8 cellular contexts compared by ENCODE assay signal in genomic region chr13:51397262-51397933, GRCh38. TPM values are rescaled to one million over a fixed set of nuclear protein-coding genes. Genes with fewer than 3 reads are reported as not detected.
DNase-seq lines count a peak whose midpoint lies in the region; ATAC-seq and TF ChIP-seq lines count a peak whose summit lies in the region.

No MANE protein-coding gene starts in this region.

- CTCF ChIA-PET in activated CD8-positive, alpha-beta T cell treated with anti-CD3 and anti-CD28 coated beads for 36 hours (lab: Charles Lee), result interaction anchor here (1.0 kb wide), 2 partner anchors 26 to 38 kb away, joined by 3 read pairs; no protein-coding TSS in a partner anchor

- peaks cover 47% of the 10 kb centered on the region for H3K4me1 Mint-ChIP-seq in activated CD8-positive, alpha-beta T cell treated with anti-CD3 and anti-CD28 coated beads for 36 hours (ENCODE audit: low read depth)

- H3K9me3 ChIP-seq in adrenal gland (replicated peaks in 1 of 3) (peaks cover 0 to under 1% (median 0%) of the 10 kb centered on the region in 3 donors), right atrium auricular region (no peaks in the 10 kb centered on the region)

- no peaks in the 10 kb centered on the region for H3K9me3 Mint-ChIP-seq in activated CD8-positive, alpha-beta T cell treated with anti-CD3 and anti-CD28 coated beads for 36 hours

- ATAC-seq in sciatic nerve (peak; percentile 91), GM21786 (IDR thresholded peaks at IDR 0.05; ENCODE audit: unreplicated experiment) (no peak), HG02840 (IDR thresholded peaks at IDR 0.05; ENCODE audit: low FRiP score, unreplicated experiment) (no peak)
- no peak for ATAC-seq in activated CD8-positive, alpha-beta T cell treated with anti-CD3 and anti-CD28 coated beads for 36 hours

- peaks cover 0 to 17% of the 10 kb centered on the region in 2 donors for H3K4me1 ChIP-seq in adrenal gland (replicated peaks in 1 of 2)
- peaks cover 0 to 12% of the 10 kb centered on the region in 2 donors for H3K4me1 ChIP-seq in right atrium auricular region

- no peaks in the 10 kb centered on the region for H3K27me3 Mint-ChIP-seq in activated CD8-positive, alpha-beta T cell treated with anti-CD3 and anti-CD28 coated beads for 36 hours

- in situ Hi-C loops in G401 (cut with HindIII; ENCODE audit: low sequenced_read_pairs), result no loop called here

- H3K27ac ChIP-seq in adrenal gland (peak overlapping the region in 3 of 5 donors; percentile 20 to 30 (median 21)), right atrium auricular region (peak overlapping the region; percentile 2 to 20)

- no peaks in the 10 kb centered on the region for H3K27me3 ChIP-seq in adrenal gland
- H3K27me3 ChIP-seq in right atrium auricular region, result no peaks in the 10 kb centered on the region

- no peak overlapping the region for H3K4me3 Mint-ChIP-seq in activated CD8-positive, alpha-beta T cell treated with anti-CD3 and anti-CD28 coated beads for 36 hours

- TF ChIP-seq CTCF in adrenal gland (IDR thresholded peaks at IDR 0.05) (no peak), right atrium auricular region (IDR thresholded peaks at IDR 0.05) (no peak)
- no peak for TF ChIP-seq CTCF in activated CD8-positive, alpha-beta T cell treated with anti-CD3 and anti-CD28 coated beads for 36 hours (IDR thresholded peaks at IDR 0.05)

- WGBS in adrenal gland, 4 donors, result 69 to 85% (median 74%) methylated on average over 6 of the region's 6 CpGs

- peak; percentile 51 for DNase-seq in G401 (ENCODE audit: low spot score)
- DNase-seq in adrenal gland, result peak in 6 of 7 donors; percentile 17 to 64 (median 40)
- DNase-seq in right atrium auricular region (ENCODE audit: low spot score), result peak; percentile 62
- DNase-seq in sciatic nerve (ENCODE audit: low spot score), result no peak
- no peak for DNase-seq in activated T-cell treated with anti-CD3 and anti-CD28 coated beads, Interleukin-2, amount 50 U/mL, for 1 hour
- DNase-seq in activated CD8-positive, alpha-beta T cell treated with anti-CD3 and anti-CD28 coated beads for 36 hours, result no peak

- H3K4me3 ChIP-seq in adrenal gland (no peak overlapping the region), right atrium auricular region (no peak overlapping the region)

- POLR2A ChIA-PET in activated CD8-positive, alpha-beta T cell treated with anti-CD3 and anti-CD28 coated beads for 36 hours (lab: Charles Lee), result no interaction called here

- no peak for TF ChIP-seq POLR2A in adrenal gland (IDR thresholded peaks at IDR 0.05)

- peaks cover 37% of the 10 kb centered on the region for H3K36me3 Mint-ChIP-seq in activated CD8-positive, alpha-beta T cell treated with anti-CD3 and anti-CD28 coated beads for 36 hours (ENCODE audit: low read depth)

- intact Hi-C loops in adrenal gland (cut with DNase I) (no loop called here), sciatic nerve (cut with DNase I) (no loop called here)
- intact Hi-C loops in activated CD8-positive, alpha-beta T cell treated with anti-CD3 and anti-CD28 coated beads for 36 hours (cut with micrococcal nuclease), result no loop called here

- no peaks in the 10 kb centered on the region for H3K36me3 ChIP-seq in adrenal gland (replicated peaks in 1 of 2)
- no peaks in the 10 kb centered on the region for H3K36me3 ChIP-seq in right atrium auricular region

- no peak overlapping the region for H3K27ac Mint-ChIP-seq in activated CD8-positive, alpha-beta T cell treated with anti-CD3 and anti-CD28 coated beads for 36 hours

RNA-seq across cellular contexts. Expression of gene INTS6, which starts 55.4 kb away (rescaled TPM):
- total RNA-seq in G401 (2014; rRNA removed; shearing (Covaris generic)), result 27.4 and 32.3 TPM in 2 replicates
- total RNA-seq in adrenal gland (10 to 100 TPM; 24.2 to 45.0 (median 37.2) TPM), right atrium auricular region (10 to 100 TPM; 18.7 to 27.6 TPM), sciatic nerve (49.8 TPM)
- polyA plus RNA-seq in adrenal gland, result 10 to 100 TPM; 13.1 to 44.3 (median 21.7) TPM
- 10 to 100 TPM; 52.4 to 54.5 TPM for total RNA-seq in activated CD8-positive, alpha-beta T cell treated with anti-CD3 and anti-CD28 coated beads for 36 hours

RNA-seq across cellular contexts. Expression of gene SERPINE3, which starts 57.9 kb away (rescaled TPM):
- not detected in 2 replicates for total RNA-seq in G401 (2014; rRNA removed; shearing (Covaris generic))
- total RNA-seq in adrenal gland (not detected), right atrium auricular region (not detected), sciatic nerve (0.31 TPM)
- polyA plus RNA-seq in adrenal gland, result under 1 TPM in 1 of 3 donors, not detected in 2; 0.07 TPM
- total RNA-seq in activated CD8-positive, alpha-beta T cell treated with anti-CD3 and anti-CD28 coated beads for 36 hours, result not detected

Comparison
In these comparisons a context has a peak if more than half of its experiments do, and no peak if none do; other contexts are left out.
1. DNase-seq: peak in G401 (single experiment), adrenal gland (6 of 7) and right atrium auricular region (single experiment); none in sciatic nerve (single experiment), activated T-cell treated with anti-CD3 and anti-CD28 coated beads, Interleukin-2, amount 50 U/mL, for 1 hour (single experiment) and activated CD8-positive, alpha-beta T cell treated with anti-CD3 and anti-CD28 coated beads for 36 hours (single experiment).